In the genomic region with DNA sequence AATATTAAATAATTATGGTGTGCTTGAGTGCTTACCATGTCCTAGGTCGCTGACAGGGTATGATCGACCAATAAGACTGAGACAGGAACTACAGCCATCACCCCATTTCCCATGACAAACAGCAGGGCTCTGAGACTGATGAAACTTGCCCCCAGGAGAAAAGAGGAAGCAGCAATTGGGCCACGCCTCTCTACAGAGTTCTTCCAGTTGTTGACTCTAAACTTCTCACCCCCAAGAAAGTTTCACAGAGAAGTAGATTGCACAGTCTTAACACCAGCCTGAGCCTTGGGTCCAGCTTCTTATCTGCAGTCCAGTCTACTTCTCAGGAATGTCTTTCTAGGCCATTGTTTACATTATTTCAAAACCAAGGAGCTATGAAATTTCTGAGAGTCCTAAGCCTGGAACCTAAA, we compare ENCODE assay signal across 8 cellular contexts.
DNase-seq lines count a peak whose midpoint lies in the region; ATAC-seq, FAIRE-seq and TF ChIP-seq lines count a peak whose summit lies in the region.

No MANE protein-coding gene starts in this region.

- H3K27ac Mint-ChIP-seq in Calu3 (ENCODE audit: unreplicated experiment) = peak overlapping the region; percentile 45
- H3K27ac Mint-ChIP-seq in activated T-cell treated with anti-CD3 and anti-CD28 coated beads, Interleukin-2, amount 50 U/mL, for 72 hours = no peak overlapping the region

- peak; percentile 51 for TF ChIP-seq EP300 in K562 (IDR thresholded peaks at IDR 0.05; ENCODE audit: low read length)

- in situ Hi-C loops in K562 (cut with MboI) = no loop called here

- POLR2A ChIA-PET in K562 (lab: Yijun Ruan, JAX) = interaction anchor here (0.5 to 2.4 kb wide), 3 partner anchors 13 to 74 kb away, joined by 4 to 12 read pairs (median 5); no protein-coding TSS in a partner anchor

- peaks cover 0 to 15% of the 10 kb centered on the region in 2 experiments; a peak in 3 of 5 replicates for H3K4me1 ChIP-seq in K562 (replicated peaks in 1 of 2; ENCODE audit: control insufficient read depth in 2 of 2, insufficient read depth in 2 of 2, low read length in 2 of 2)

- H2AFZ ChIP-seq in K562 (ENCODE audit: low read depth, low read length) = peak overlapping the region; percentile 77

- ATAC-seq in GM21360 (IDR thresholded peaks at IDR 0.05; ENCODE audit: unreplicated experiment) (peak; percentile 88), HG03565 (IDR thresholded peaks at IDR 0.05; ENCODE audit: unreplicated experiment) (peak; percentile 81), K562 (peak; percentile 97)
- ATAC-seq in activated T-cell treated with anti-CD3 and anti-CD28 coated beads, Interleukin-2, amount 50 U/mL, for 72 hours (replicated peaks in 1 of 2) = no peak

- BruUV-seq in Calu3 (replicated peaks; lab: Mats Ljungman, UMichigan) (no TSS peak), K562 (replicated peaks; lab: Mats Ljungman, UMichigan) (no TSS peak)

- H3K9ac ChIP-seq in K562 (ENCODE audit: insufficient read depth in 1 of 2, low read depth in 2 of 2, low read length in 2 of 2) = 0 out of 4 replicates have a peak overlapping the region, but pooled peaks of 1 of the 2 experiments have one; percentile 11

- no peaks in the 10 kb centered on the region for H3K36me3 Mint-ChIP-seq in Calu3 (ENCODE audit: insufficient read depth, unreplicated experiment)
- H3K36me3 Mint-ChIP-seq in activated T-cell treated with anti-CD3 and anti-CD28 coated beads, Interleukin-2, amount 50 U/mL, for 72 hours (ENCODE audit: insufficient read depth in 2 of 2) = peaks cover 7 to 18% of the 10 kb centered on the region in 2 donors

- DNase-seq in Calu3 (peak; percentile 19), K562 (ENCODE audit: extremely low read depth in 1 of 4, low spot score in 3 of 4) (peak in 3 of 4 experiments; percentile 12 to 75 (median 56)), mucosa of gallbladder (ENCODE audit: low spot score) (peak; percentile 47), NCI-H1694 (lab: John Stamatoyannopoulos, UW) (no peak), T-helper 9 cell (no peak)
- no peak for DNase-seq in activated T-cell treated with anti-CD3 and anti-CD28 coated beads, Interleukin-2, amount 50 U/mL, for 72 hours

- FAIRE-seq in K562 (lab: Jason Lieb, UNC) = peak; percentile 86

- no peak overlapping the region for H3K4me3 ChIP-seq in K562

- no peaks in the 10 kb centered on the region for H3K9me1 ChIP-seq in K562 (ENCODE audit: control insufficient read depth, insufficient read depth, low read length)

- no peak overlapping the region for H3K4me3 Mint-ChIP-seq in Calu3 (ENCODE audit: low read depth, unreplicated experiment)
- H3K4me3 Mint-ChIP-seq in activated T-cell treated with anti-CD3 and anti-CD28 coated beads, Interleukin-2, amount 50 U/mL, for 72 hours = no peak overlapping the region

- H3K36me3 ChIP-seq in K562 (ENCODE audit: control insufficient read depth, insufficient read depth, low read length) = no peaks in the 10 kb centered on the region

- 0% methylated on average over 3 of the region's 3 CpGs for WGBS in K562 (ENCODE audit: insufficient coverage, low coverage, missing lambda C conversion rate)

- H3K9me3 Mint-ChIP-seq in Calu3 (ENCODE audit: low read depth, unreplicated experiment) = peaks cover 6% of the 10 kb centered on the region
- H3K9me3 Mint-ChIP-seq in activated T-cell treated with anti-CD3 and anti-CD28 coated beads, Interleukin-2, amount 50 U/mL, for 72 hours = peaks cover 9 to 15% of the 10 kb centered on the region in 2 donors

- no peaks in the 10 kb centered on the region for H3K9me3 ChIP-seq in K562 (replicated peaks; ENCODE audit: control insufficient read depth, insufficient read depth, low read depth, low read length)

- peak overlapping the region; percentile 57; the same call in 2 of the 3 replicates for H3K27ac ChIP-seq in K562 (ENCODE audit: extremely low read depth, low read depth, low read length)

- no peaks in the 10 kb centered on the region for H4K20me1 ChIP-seq in K562 (replicated peaks; ENCODE audit: control insufficient read depth, insufficient read depth, low read length)

- H3K27me3 ChIP-seq in K562 (ENCODE audit: control insufficient read depth in 2 of 2, insufficient read depth in 2 of 2, low read length in 2 of 2) = no peaks in the 10 kb centered on the region

- intact Hi-C loops in Calu3 (cut with micrococcal nuclease; ENCODE audit: unreplicated experiment) = no loop called here
- intact Hi-C loops in K562 (cut with micrococcal nuclease) = loop anchor here (1.0 to 10.0 kb wide), 2 partner anchors 79 to 141 kb away; no protein-coding TSS in a partner anchor

- H3K27me3 Mint-ChIP-seq in Calu3 (ENCODE audit: unreplicated experiment) = no peaks in the 10 kb centered on the region
- no peaks in the 10 kb centered on the region for H3K27me3 Mint-ChIP-seq in activated T-cell treated with anti-CD3 and anti-CD28 coated beads, Interleukin-2, amount 50 U/mL, for 72 hours (ENCODE audit: low read depth)

- peaks cover 42% of the 10 kb centered on the region for H3K4me1 Mint-ChIP-seq in Calu3 (ENCODE audit: low read depth, unreplicated experiment)
- H3K4me1 Mint-ChIP-seq in activated T-cell treated with anti-CD3 and anti-CD28 coated beads, Interleukin-2, amount 50 U/mL, for 72 hours (ENCODE audit: low read depth) = peaks cover 11% of the 10 kb centered on the region

- TF ChIP-seq POLR2A in K562 (conservative IDR thresholded peaks at IDR 0.05) = no peak

- peak; percentile 33 to 41; a peak in 2 of 4 replicates for TF ChIP-seq RAD21 in K562 (CRISPR knock-in tag; conservative IDR thresholded peaks at IDR 0.05 in 1 of 2, IDR thresholded peaks at IDR 0.05 in 1 of 2)

- no peak for TF ChIP-seq CTCF in Calu3 (IDR thresholded peaks at IDR 0.05; ENCODE audit: unreplicated experiment)
- no peak for TF ChIP-seq CTCF in K562 (IDR thresholded peaks at IDR 0.05 in 2 of 3, conservative IDR thresholded peaks at IDR 0.05 in 1 of 3; ENCODE audit: insufficient read depth in 2 of 3, low read depth in 1 of 3, low read length in 3 of 3)

- no peaks in the 10 kb centered on the region for H3K79me2 ChIP-seq in K562 (ENCODE audit: control insufficient read depth, insufficient read depth, low read length)

- peak overlapping the region; percentile 64 for H3K4me2 ChIP-seq in K562 (ENCODE audit: insufficient read depth, low read length)

- CTCF ChIA-PET in Calu3 (lab: Charles Lee) = interaction anchor here (0.9 to 2.1 kb wide), 2 partner anchors 35 to 144 kb away, joined by 3 to 5 read pairs; no protein-coding TSS in a partner anchor
- CTCF ChIA-PET in K562 (lab: Yijun Ruan, JAX; ENCODE audit: low intra/inter-chr PET ratio) = no interaction called here

TF ChIP-seq in K562, 482 proteins besides CTCF, POLR2A, EP300 and RAD21 (continues in another document):
- peak; percentile 91 for TF ChIP-seq TEAD4 (IDR thresholded peaks at IDR 0.05; ENCODE audit: low read length)
- no peak for TF ChIP-seq TEAD4 (CRISPR knock-in tag; IDR thresholded peaks at IDR 0.05; ENCODE audit: borderline replicate concordance)
- peak; percentile 91 for TF ChIP-seq SOX6 (IDR thresholded peaks at IDR 0.05)
- TF ChIP-seq, protein P1, sequence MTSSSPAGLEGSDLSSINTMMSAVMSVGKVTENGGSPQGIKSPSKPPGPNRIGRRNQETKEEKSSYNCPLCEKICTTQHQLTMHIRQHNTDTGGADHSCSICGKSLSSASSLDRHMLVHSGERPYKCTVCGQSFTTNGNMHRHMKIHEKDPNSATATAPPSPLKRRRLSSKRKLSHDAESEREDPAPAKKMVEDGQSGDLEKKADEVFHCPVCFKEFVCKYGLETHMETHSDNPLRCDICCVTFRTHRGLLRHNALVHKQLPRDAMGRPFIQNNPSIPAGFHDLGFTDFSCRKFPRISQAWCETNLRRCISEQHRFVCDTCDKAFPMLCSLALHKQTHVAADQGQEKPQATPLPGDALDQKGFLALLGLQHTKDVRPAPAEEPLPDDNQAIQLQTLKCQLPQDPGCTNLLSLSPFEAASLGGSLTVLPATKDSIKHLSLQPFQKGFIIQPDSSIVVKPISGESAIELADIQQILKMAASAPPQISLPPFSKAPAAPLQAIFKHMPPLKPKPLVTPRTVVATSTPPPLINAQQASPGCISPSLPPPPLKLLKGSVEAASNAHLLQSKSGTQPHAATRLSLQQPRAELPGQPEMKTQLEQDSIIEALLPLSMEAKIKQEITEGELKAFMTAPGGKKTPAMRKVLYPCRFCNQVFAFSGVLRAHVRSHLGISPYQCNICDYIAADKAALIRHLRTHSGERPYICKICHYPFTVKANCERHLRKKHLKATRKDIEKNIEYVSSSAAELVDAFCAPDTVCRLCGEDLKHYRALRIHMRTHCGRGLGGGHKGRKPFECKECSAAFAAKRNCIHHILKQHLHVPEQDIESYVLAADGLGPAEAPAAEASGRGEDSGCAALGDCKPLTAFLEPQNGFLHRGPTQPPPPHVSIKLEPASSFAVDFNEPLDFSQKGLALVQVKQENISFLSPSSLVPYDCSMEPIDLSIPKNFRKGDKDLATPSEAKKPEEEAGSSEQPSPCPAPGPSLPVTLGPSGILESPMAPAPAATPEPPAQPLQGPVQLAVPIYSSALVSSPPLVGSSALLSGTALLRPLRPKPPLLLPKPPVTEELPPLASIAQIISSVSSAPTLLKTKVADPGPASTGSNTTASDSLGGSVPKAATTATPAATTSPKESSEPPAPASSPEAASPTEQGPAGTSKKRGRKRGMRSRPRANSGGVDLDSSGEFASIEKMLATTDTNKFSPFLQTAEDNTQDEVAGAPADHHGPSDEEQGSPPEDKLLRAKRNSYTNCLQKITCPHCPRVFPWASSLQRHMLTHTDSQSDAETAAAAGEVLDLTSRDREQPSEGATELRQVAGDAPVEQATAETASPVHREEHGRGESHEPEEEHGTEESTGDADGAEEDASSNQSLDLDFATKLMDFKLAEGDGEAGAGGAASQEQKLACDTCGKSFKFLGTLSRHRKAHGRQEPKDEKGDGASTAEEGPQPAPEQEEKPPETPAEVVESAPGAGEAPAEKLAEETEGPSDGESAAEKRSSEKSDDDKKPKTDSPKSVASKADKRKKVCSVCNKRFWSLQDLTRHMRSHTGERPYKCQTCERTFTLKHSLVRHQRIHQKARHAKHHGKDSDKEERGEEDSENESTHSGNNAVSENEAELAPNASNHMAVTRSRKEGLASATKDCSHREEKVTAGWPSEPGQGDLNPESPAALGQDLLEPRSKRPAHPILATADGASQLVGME (CRISPR knock-in tag; IDR thresholded peaks at IDR 0.05) = no peak
- no peak for TF ChIP-seq TEAD2 (tag; IDR thresholded peaks at IDR 0.05)
- peak; percentile 69 for TF ChIP-seq CBFA2T3 (IDR thresholded peaks at IDR 0.05)
- TF ChIP-seq NCOR1 (IDR thresholded peaks at IDR 0.05) = peak; percentile 59
- no peak for TF ChIP-seq ZNF586 (CRISPR knock-in tag; conservative IDR thresholded peaks at IDR 0.05)
- TF ChIP-seq TRIM24 (IDR thresholded peaks at IDR 0.05) = peak in 1 of 2 experiments; percentile 58; a peak in 1 of 4 replicates
- TF ChIP-seq SLC30A9 (CRISPR knock-in tag; IDR thresholded peaks at IDR 0.05) = no peak
- TF ChIP-seq SMC3 (conservative IDR thresholded peaks at IDR 0.05; ENCODE audit: insufficient read depth, low read depth, low read length) = no peak
- no peak for TF ChIP-seq DIDO1 (tag; IDR thresholded peaks at IDR 0.05; ENCODE audit: low read depth)

Comparison
In these comparisons a context has a peak if more than half of its experiments do, and no peak if none do; other contexts are left out.
1. DNase-seq: peak in Calu3 (single experiment), K562 (3 of 4) and mucosa of gallbladder (single experiment); none in NCI-H1694 (single experiment), activated T-cell treated with anti-CD3 and anti-CD28 coated beads, Interleukin-2, amount 50 U/mL, for 72 hours (0 of 2) and T-helper 9 cell (single experiment).
2. ATAC-seq: peak in GM21360 (single experiment), HG03565 (single experiment) and K562 (single experiment); none in activated T-cell treated with anti-CD3 and anti-CD28 coated beads, Interleukin-2, amount 50 U/mL, for 72 hours (0 of 2).